In genomic region chr6:100456178-100456880, GRCh38 we compare ENCODE assay signal across 2 cellular contexts.
TF ChIP-seq lines count a peak whose summit lies in the region.

No MANE protein-coding gene starts in this region.

TF ChIP-seq in GM23338, 12 proteins besides CTCF, POLR2A, EP300 and RAD21:
- TF ChIP-seq REST (IDR thresholded peaks at IDR 0.05; ENCODE audit: unreplicated experiment) (no peak), STAT1 (IDR thresholded peaks at IDR 0.05; ENCODE audit: unreplicated experiment) (no peak), EZH2 (IDR thresholded peaks at IDR 0.05; ENCODE audit: low read depth, unreplicated experiment) (peak; percentile 92), EZH2phosphoT487 (IDR thresholded peaks at IDR 0.05; ENCODE audit: unreplicated experiment) (peak; percentile 47)

TF ChIP-seq in H1, 55 proteins besides CTCF, POLR2A, EP300 and RAD21:
- peak; percentile 85 for TF ChIP-seq EZH2 (IDR thresholded peaks at IDR 0.05; ENCODE audit: low read depth, low read length, severe bottlenecking)
- peak; percentile 3; the same call in 1 of the 2 replicates for TF ChIP-seq SUZ12 (IDR thresholded peaks at IDR 0.05; ENCODE audit: low read length)
- TF ChIP-seq SP1 (IDR thresholded peaks at IDR 0.05; ENCODE audit: low read depth, low read length) = no peak; the same call in 1 of the 2 replicates
- no peak for TF ChIP-seq SIX5 (IDR thresholded peaks at IDR 0.05; ENCODE audit: low read depth, low read length)
- TF ChIP-seq RNF2 (IDR thresholded peaks at IDR 0.05; ENCODE audit: borderline replicate concordance, low read depth, low read length, missing control alignments, poor library complexity, severe bottlenecking) = peak; percentile 100
- no peak for TF ChIP-seq KDM5A (IDR thresholded peaks at IDR 0.05; ENCODE audit: low read length)
- no peak for TF ChIP-seq BCL11A (IDR thresholded peaks at IDR 0.05; ENCODE audit: low read depth in 2 of 2, low read length in 2 of 2)
- TF ChIP-seq MAX (IDR thresholded peaks at IDR 0.05) = no peak
- no peak for TF ChIP-seq SAP30 (IDR thresholded peaks at IDR 0.05; ENCODE audit: insufficient read depth, insufficient replicate concordance, low read length)
- TF ChIP-seq SP2 (IDR thresholded peaks at IDR 0.05; ENCODE audit: low read length) = no peak
- no peak for TF ChIP-seq HDAC6 (IDR thresholded peaks at IDR 0.05; ENCODE audit: low read depth, low read length)
- peak; percentile 83; the same call in 1 of the 2 replicates for TF ChIP-seq CBX8 (IDR thresholded peaks at IDR 0.05; ENCODE audit: borderline replicate concordance, low read depth, low read length)
- no peak for TF ChIP-seq TBP (IDR thresholded peaks at IDR 0.05; ENCODE audit: low read depth, low read length)
- no peak for TF ChIP-seq ZNF274 (IDR thresholded peaks at IDR 0.05; ENCODE audit: borderline replicate concordance, extremely low read depth, low read length)
- TF ChIP-seq MAFK (IDR thresholded peaks at IDR 0.05; ENCODE audit: low read depth, low read length) = no peak
- no peak for TF ChIP-seq ATF3 (IDR thresholded peaks at IDR 0.05; ENCODE audit: insufficient read depth, low read depth, low read length)
- no peak for TF ChIP-seq CHD1 (IDR thresholded peaks at IDR 0.05; ENCODE audit: low read depth, low read length)
- no peak for TF ChIP-seq FOSL1 (IDR thresholded peaks at IDR 0.05; ENCODE audit: insufficient read depth, low read depth, low read length)
- no peak for TF ChIP-seq RBBP5 (IDR thresholded peaks at IDR 0.05; ENCODE audit: borderline replicate concordance, low read depth, low read length)
- no peak for TF ChIP-seq TAF7 (optimal IDR thresholded peaks at IDR 0.05; ENCODE audit: borderline replicate concordance, low read depth, low read length)
- TF ChIP-seq ATF2 (IDR thresholded peaks at IDR 0.05; ENCODE audit: low read length) = no peak
- TF ChIP-seq CHD7 (IDR thresholded peaks at IDR 0.05; ENCODE audit: insufficient replicate concordance, low read length) = no peak
TF ChIP-seq in H1: peak in this region for 4.
